ENCODE assay signal across 28 cellular contexts in genomic region chr20:32846852-32847251, GRCh38. TPM values are rescaled to one million over a fixed set of nuclear protein-coding genes. Genes with fewer than 3 reads are reported as not detected.
"Had no signal": no experiment of that assay in that cellular context is flagged by ENCODE, and none has a peak within 500 bp of the region (broad histone marks: within the 10 kb centered on the region; RNA-seq: fewer than 3 reads in every experiment).

No MANE protein-coding gene starts in this region.

- H3K9me3 ChIP-seq: heart right ventricle, lower lobe of right lung, ovary, psoas muscle, right atrium auricular region, testis, uterus had no signal

- H3K27me3 ChIP-seq: heart right ventricle, ovary, right atrium auricular region, testis, uterus had no signal

- H3K4me3 Mint-ChIP-seq: activated naive CD8-positive, alpha-beta T cell treated with anti-CD3 and anti-CD28 coated beads, Interleukin-2, amount 10 ng/mL, durations not matched to agents 7 days and 5 days; activated T-cell treated with anti-CD3 and anti-CD28 coated beads, Interleukin-2, amount 50 U/mL, for 24 hours; dendritic cell treated with granulocyte-macrophage colony-stimulating factor and Interleukin-4, amounts not matched to agents 40 ng/mL and 50 ng/mL, for 4 days; natural killer cell; stimulated activated memory B cell treated with anti-CD40 and anti-IgM and Interleukin-4, amounts not matched to agents 10 μg/mL and 1 μg/mL and 100 μg/mL, for 72 hours had no signal

- H3K27ac ChIP-seq: heart right ventricle, lower lobe of right lung, ovary, psoas muscle, right atrium auricular region, testis, uterus, WERI-Rb-1 had no signal

- ATAC-seq: heart right ventricle; lower lobe of right lung; natural killer cell; psoas muscle; stimulated activated memory B cell treated with anti-CD40 and anti-IgM and Interleukin-4, amounts not matched to agents 10 μg/mL and 1 μg/mL and 100 μg/mL, for 72 hours had no signal

- H3K27ac Mint-ChIP-seq: activated naive CD8-positive, alpha-beta T cell treated with anti-CD3 and anti-CD28 coated beads, Interleukin-2, amount 10 ng/mL, durations not matched to agents 7 days and 5 days; activated T-cell treated with anti-CD3 and anti-CD28 coated beads, Interleukin-2, amount 50 U/mL, for 24 hours; activated T-helper 2 cell treated with anti-CD3 and anti-CD28 coated beads, Interferon-gamma antibody, Interleukin-2, Interleukin-4, amounts not matched to agents 10 μg/mL and 5 μg/mL and 100 μg/mL, durations not matched to agents 14 hours and 24 hours and 36 hours; dendritic cell treated with granulocyte-macrophage colony-stimulating factor and Interleukin-4, amounts not matched to agents 40 ng/mL and 50 ng/mL, for 4 days; stimulated activated memory B cell treated with anti-CD40 and anti-IgM and Interleukin-4, amounts not matched to agents 10 μg/mL and 1 μg/mL and 100 μg/mL, for 72 hours had no signal

- H3K4me1 ChIP-seq: lower lobe of right lung, psoas muscle, uterus had no signal

- H3K4me3 ChIP-seq: heart right ventricle, lower lobe of right lung, ovary, psoas muscle, right atrium auricular region, testis, uterus had no signal

- H3K36me3 ChIP-seq: ovary, uterus had no signal

- H3K9me3 Mint-ChIP-seq: activated naive CD8-positive, alpha-beta T cell treated with anti-CD3 and anti-CD28 coated beads, Interleukin-2, amount 10 ng/mL, durations not matched to agents 7 days and 5 days; activated T-cell treated with anti-CD3 and anti-CD28 coated beads, Interleukin-2, amount 50 U/mL, for 24 hours; activated T-helper 2 cell treated with anti-CD3 and anti-CD28 coated beads, Interferon-gamma antibody, Interleukin-2, Interleukin-4, amounts not matched to agents 10 μg/mL and 5 μg/mL and 100 μg/mL, durations not matched to agents 14 hours and 24 hours and 36 hours; dendritic cell treated with granulocyte-macrophage colony-stimulating factor and Interleukin-4, amounts not matched to agents 40 ng/mL and 50 ng/mL, for 4 days; natural killer cell; stimulated activated memory B cell treated with anti-CD40 and anti-IgM and Interleukin-4, amounts not matched to agents 10 μg/mL and 1 μg/mL and 100 μg/mL, for 72 hours had no signal

- H3K27me3 Mint-ChIP-seq: activated naive CD8-positive, alpha-beta T cell treated with anti-CD3 and anti-CD28 coated beads, Interleukin-2, amount 10 ng/mL, durations not matched to agents 7 days and 5 days; activated T-cell treated with anti-CD3 and anti-CD28 coated beads, Interleukin-2, amount 50 U/mL, for 24 hours; dendritic cell treated with granulocyte-macrophage colony-stimulating factor and Interleukin-4, amounts not matched to agents 40 ng/mL and 50 ng/mL, for 4 days; stimulated activated memory B cell treated with anti-CD40 and anti-IgM and Interleukin-4, amounts not matched to agents 10 μg/mL and 1 μg/mL and 100 μg/mL, for 72 hours had no signal

- DNase-seq: activated CD4-positive, alpha-beta T cell treated with anti-CD3 and anti-CD28 coated beads for 1 hour; activated CD4-positive, alpha-beta T cell treated with anti-CD3 and anti-CD28 coated beads, Interleukin-2, amount 50 U/mL, for 4 hours; activated CD8-positive, alpha-beta memory T cell treated with anti-CD3 and anti-CD28 coated beads for 24 hours; activated CD8-positive, alpha-beta memory T cell treated with anti-CD3 and anti-CD28 coated beads, Interleukin-2, amount 50 U/mL, for 4 hours; activated naive CD4-positive, alpha-beta T cell; activated naive CD8-positive, alpha-beta T cell treated with anti-CD3 and anti-CD28 coated beads, Interleukin-2, amount 10 ng/mL, durations not matched to agents 7 days and 5 days; activated T-cell treated with anti-CD3 and anti-CD28 coated beads, Interleukin-2, amount 50 U/mL, for 24 hours; amygdala; effector CD4-positive, alpha-beta T cell; erythroblast; foreskin fibroblast; heart right ventricle; islet precursor cell; lower lobe of right lung; natural killer cell; ovary; psoas muscle; stimulated activated CD4-positive, alpha-beta T cell treated with anti-CD3 and anti-CD28 coated beads, Interleukin-12 subunit alpha, Interleukin-12 subunit beta, amount 100 ng/mL, for 4 hours; testis; trophoblast cell; uterus; WERI-Rb-1 had no signal

RNA-seq across cellular contexts. Expression of gene EFCAB8, which starts 11.9 kb away (rescaled TPM):
- total RNA-seq: right atrium auricular region, skeletal muscle tissue had no signal
- polyA plus RNA-seq: fibroblast of lung, ovary had no signal
